In the genomic region with DNA sequence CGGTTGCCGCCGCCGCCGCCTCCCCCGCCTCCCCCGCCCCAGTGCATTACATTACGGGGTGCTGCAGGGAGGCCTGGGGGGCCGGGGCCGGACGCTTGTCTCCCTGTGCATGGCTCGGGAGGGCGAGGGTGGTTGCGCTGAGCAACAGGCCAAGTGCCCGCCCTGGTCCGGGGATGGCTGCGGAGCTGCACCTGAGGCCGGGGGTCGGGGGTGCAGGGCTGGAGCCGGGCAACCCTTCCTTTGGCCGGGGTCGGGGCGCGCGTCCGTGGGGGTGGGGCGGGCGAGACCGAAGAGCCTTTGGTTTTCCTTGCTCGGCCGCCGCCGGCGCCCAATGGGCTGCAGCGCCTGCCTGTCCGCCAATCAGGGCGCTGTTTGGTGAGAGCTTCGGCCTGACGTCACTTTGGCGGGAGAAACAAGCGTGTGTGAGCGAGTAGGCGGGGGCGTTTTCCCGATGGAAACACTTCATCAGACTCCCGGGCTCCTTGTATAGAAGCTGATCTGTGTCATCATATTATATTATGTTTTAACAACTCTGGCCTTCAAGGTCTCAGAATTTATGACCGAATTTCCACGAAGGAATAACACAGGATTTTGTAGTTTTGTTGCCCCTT, we compare ENCODE assay signal across 8 cellular contexts. TPM values are rescaled to one million over a fixed set of nuclear protein-coding genes. Genes with fewer than 3 reads are reported as not detected.
DNase-seq lines count a peak whose midpoint lies in the region; TF ChIP-seq lines count a peak whose summit lies in the region.

No MANE protein-coding gene starts in this region.

- H3K9me3 ChIP-seq in SK-N-MC (ENCODE audit: low read depth, low read length) (no peaks in the 10 kb centered on the region), neuronal stem cell (replicated peaks in 1 of 2; ENCODE audit: control insufficient read depth in 2 of 2, insufficient read depth in 1 of 2, low read depth in 1 of 2, low read length in 2 of 2) (no peaks in the 10 kb centered on the region), stomach smooth muscle (ENCODE audit: control insufficient read depth in 2 of 2, low read length in 2 of 2) (no peaks in the 10 kb centered on the region)

- H3K9me3 Mint-ChIP-seq in activated naive CD4-positive, alpha-beta T cell treated with anti-CD3 and anti-CD28 coated beads, Interleukin-2, amount 10 ng/mL, durations not matched to agents 7 days and 5 days, result no peaks in the 10 kb centered on the region

- H2AFZ ChIP-seq in neuronal stem cell (ENCODE audit: low read length), result peak overlapping the region; percentile 97

- H3K36me3 ChIP-seq in SK-N-MC (ENCODE audit: insufficient read depth, low read length) (peaks cover 3% of the 10 kb centered on the region; the same call in 1 of the 2 replicates), neuronal stem cell (replicated peaks in 1 of 2; ENCODE audit: control insufficient read depth in 2 of 2, insufficient read depth in 2 of 2, low read length in 2 of 2) (peaks cover 1 to 30% of the 10 kb centered on the region in 2 donors), stomach smooth muscle (ENCODE audit: control insufficient read depth in 2 of 2, insufficient read depth in 2 of 2, low read length in 2 of 2) (peaks cover 4 to 5% of the 10 kb centered on the region in 2 donors)

- H3K4me1 ChIP-seq in neuronal stem cell (ENCODE audit: control insufficient read depth in 2 of 2, insufficient read depth in 1 of 2, low read depth in 1 of 2, low read length in 2 of 2) (peaks cover 0 to 3% of the 10 kb centered on the region in 2 donors), stomach smooth muscle (ENCODE audit: control insufficient read depth, insufficient read depth, low read length) (peaks cover 5% of the 10 kb centered on the region)

- H2BK5ac ChIP-seq in neuronal stem cell (ENCODE audit: low read length), result peak overlapping the region; percentile 90

- H3K27me3 Mint-ChIP-seq in activated naive CD4-positive, alpha-beta T cell treated with anti-CD3 and anti-CD28 coated beads, Interleukin-2, amount 10 ng/mL, durations not matched to agents 7 days and 5 days, result peaks cover 8% of the 10 kb centered on the region

- no peak overlapping the region for H4K91ac ChIP-seq in neuronal stem cell (ENCODE audit: low read depth, low read length, poor library complexity)

- H3K4me1 Mint-ChIP-seq in activated naive CD4-positive, alpha-beta T cell treated with anti-CD3 and anti-CD28 coated beads, Interleukin-2, amount 10 ng/mL, durations not matched to agents 7 days and 5 days, result peaks cover 36% of the 10 kb centered on the region

- H3K36me3 Mint-ChIP-seq in activated naive CD4-positive, alpha-beta T cell treated with anti-CD3 and anti-CD28 coated beads, Interleukin-2, amount 10 ng/mL, durations not matched to agents 7 days and 5 days, result peaks cover 4% of the 10 kb centered on the region

- no peak overlapping the region for H2AK5ac ChIP-seq in neuronal stem cell (ENCODE audit: low read depth, low read length)

- H2BK12ac ChIP-seq in neuronal stem cell (ENCODE audit: low read length), result no peak overlapping the region

- peak; percentile 97 for DNase-seq in EL
- peak; percentile 88 for DNase-seq in HEK293T (ENCODE audit: extremely low spot score)
- DNase-seq in NAMALWA (ENCODE audit: low spot score), result peak; percentile 93
- peak; percentile 83 for DNase-seq in SK-N-MC (ENCODE audit: low read depth, low spot score)
- DNase-seq in activated naive CD4-positive, alpha-beta T cell treated with anti-CD3 and anti-CD28 coated beads, Interleukin-2, amount 10 ng/mL, durations not matched to agents 7 days and 5 days, result peak; percentile 92
- peak; percentile 94 for DNase-seq in globus pallidus (ENCODE audit: low spot score)
- DNase-seq in neuronal stem cell (ENCODE audit: low spot score), result peak; percentile 92

- CTCF ChIA-PET in HEK293T (lab: Yijun Ruan, JAX), result interaction anchor here (0.5 to 2.4 kb wide), 2 partner anchors 219 to 464 kb away, joined by 3 to 6 read pairs; no protein-coding TSS in a partner anchor
- CTCF ChIA-PET in activated naive CD4-positive, alpha-beta T cell treated with anti-CD3 and anti-CD28 coated beads, Interleukin-2, amount 10 ng/mL, durations not matched to agents 7 days and 5 days (lab: Charles Lee), result no interaction called here

- no CpG with 5 or more reads among the region's 48 CpGs for WGBS in neuronal stem cell (ENCODE audit: extremely low coverage in 2 of 2, insufficient read length in 2 of 2, insufficient replicate concordance in 1 of 2), 2 donors

- no peak overlapping the region for H3K27ac ChIP-seq in SK-N-MC
- H3K27ac ChIP-seq in neuronal stem cell (replicated peaks; ENCODE audit: low read length), result no peak overlapping the region
- peak overlapping the region; percentile 62 for H3K27ac ChIP-seq in stomach smooth muscle (ENCODE audit: low read length)

- peak overlapping the region; percentile 94 for H3K27ac Mint-ChIP-seq in activated naive CD4-positive, alpha-beta T cell treated with anti-CD3 and anti-CD28 coated beads, Interleukin-2, amount 10 ng/mL, durations not matched to agents 7 days and 5 days

- H3K23ac ChIP-seq in neuronal stem cell (ENCODE audit: low read depth, low read length, poor library complexity), result no peak overlapping the region

- H3K79me1 ChIP-seq in neuronal stem cell (ENCODE audit: low read depth, low read length), result peaks cover 6% of the 10 kb centered on the region

- no peak overlapping the region for H3K4ac ChIP-seq in neuronal stem cell (ENCODE audit: low read length)

- no peaks in the 10 kb centered on the region for H3K27me3 ChIP-seq in neuronal stem cell (ENCODE audit: control insufficient read depth in 3 of 3, insufficient read depth in 3 of 3, low read depth in 1 of 3, low read length in 3 of 3)
- H3K27me3 ChIP-seq in stomach smooth muscle (ENCODE audit: control insufficient read depth in 1 of 2, insufficient read depth in 2 of 2, low read length in 2 of 2), result no peaks in the 10 kb centered on the region

- H3K18ac ChIP-seq in neuronal stem cell (ENCODE audit: low read length), result peak overlapping the region; percentile 90

- POLR2A ChIA-PET in HEK293T (lab: Yijun Ruan, JAX), result interaction anchor here (1.5 to 2.8 kb wide), 4 partner anchors 49 to 202 kb away, joined by 4 to 11 read pairs (median 9); partner anchors contain the start of genes CDK12, MED1 and RPL19

- H3K9ac ChIP-seq in SK-N-MC (ENCODE audit: insufficient read length), result no peak overlapping the region
- H3K9ac ChIP-seq in neuronal stem cell (ENCODE audit: low read depth, low read length, poor library complexity), result peak overlapping the region; percentile 95
- no peak overlapping the region for H3K9ac ChIP-seq in stomach smooth muscle (ENCODE audit: low read length in 2 of 2)

- H2BK15ac ChIP-seq in neuronal stem cell (ENCODE audit: low read length), result no peak overlapping the region

- peak overlapping the region; percentile 65 for H4K8ac ChIP-seq in neuronal stem cell (ENCODE audit: low read depth, low read length)

- peak overlapping the region; percentile 88 for H3K4me3 Mint-ChIP-seq in activated naive CD4-positive, alpha-beta T cell treated with anti-CD3 and anti-CD28 coated beads, Interleukin-2, amount 10 ng/mL, durations not matched to agents 7 days and 5 days

- H3K4me3 ChIP-seq in SK-N-MC (peak overlapping the region; percentile 83), neuronal stem cell (ENCODE audit: low read length in 2 of 2) (peak overlapping the region; percentile 96 to 99), stomach smooth muscle (ENCODE audit: low read length in 2 of 2) (peak overlapping the region; percentile 58 to 92)

- no peak overlapping the region for H2BK120ac ChIP-seq in neuronal stem cell (ENCODE audit: low read depth, low read length)

- no peak overlapping the region for H3K14ac ChIP-seq in neuronal stem cell (ENCODE audit: low read length)

- H3K4me2 ChIP-seq in neuronal stem cell (ENCODE audit: insufficient read depth, low read length, poor library complexity, severe bottlenecking), result peak overlapping the region; percentile 93

TF ChIP-seq in HEK293T, 16 proteins besides CTCF, POLR2A, EP300 and RAD21:
- no peak for TF ChIP-seq FOXK2 (IDR thresholded peaks at IDR 0.05)
- peak; percentile 92 for TF ChIP-seq L3MBTL2 (conservative IDR thresholded peaks at IDR 0.05)

RNA-seq across cellular contexts. Expression of gene FBXL20, which starts 1.0 kb away (rescaled TPM):
- polyA plus RNA-seq in neuronal stem cell (2013, experiment 1 of 2), result 13.7 TPM
- polyA plus RNA-seq in neuronal stem cell (2013, experiment 2 of 2), result 13.8 TPM

RNA-seq across cellular contexts. Expression of gene MED1, which starts 48.7 kb away (rescaled TPM):
- 24.1 TPM for polyA plus RNA-seq in neuronal stem cell (2013, experiment 1 of 2)
- 24.8 TPM for polyA plus RNA-seq in neuronal stem cell (2013, experiment 2 of 2)

RNA-seq across cellular contexts. Expression of gene CDK12, which starts 58.9 kb away (rescaled TPM):
- 18.6 TPM for polyA plus RNA-seq in neuronal stem cell (2013, experiment 1 of 2)
- polyA plus RNA-seq in neuronal stem cell (2013, experiment 2 of 2), result 18.8 TPM
